ENCODE assay signal across 24 cellular contexts in genomic region chr20:53844259-53844658, GRCh38.
DNase-seq lines count a peak whose midpoint lies in the region; ATAC-seq lines count a peak whose summit lies in the region.
"Had no signal": no experiment of that assay in that cellular context is flagged by ENCODE, and none has a peak within 500 bp of the region (broad histone marks: within the 10 kb centered on the region; RNA-seq: fewer than 3 reads in every experiment).

No MANE protein-coding gene starts in this region.

- POLR2A ChIA-PET in naive thymus-derived CD4-positive, alpha-beta T cell (lab: Charles Lee) = interaction anchor here (1.2 to 1.9 kb wide), 4 partner anchors 9 to 29 kb away, joined by 3 to 7 read pairs (median 4); no protein-coding TSS in a partner anchor

- no peaks in the 10 kb centered on the region for H3K36me3 ChIP-seq in naive thymus-derived CD4-positive, alpha-beta T cell (ENCODE audit: control insufficient read depth in 2 of 3, insufficient read depth in 3 of 3, low read length in 3 of 3)
- H3K36me3 ChIP-seq: BE2C, SJSA1 had no signal

- H3K9me3 Mint-ChIP-seq in T-helper 2 cell treated with Interferon-gamma antibody and Interleukin-4, amounts not matched to agents 5 μg/mL and 100 μg/mL, for 36 hours = peaks cover 2% of the 10 kb centered on the region
- H3K9me3 Mint-ChIP-seq in activated T-helper 1 cell treated with anti-CD3 and anti-CD28 coated beads, Interleukin-12 subunit alpha, Interleukin-12 subunit beta, Interleukin-2, Interleukin-4 antibody, amounts not matched to agents 30 ng/mL and 10 ng/mL and 1 ng/mL, durations not matched to agents 14 hours and 24 hours and 36 hours = peaks cover 2% of the 10 kb centered on the region
- H3K9me3 Mint-ChIP-seq in naive thymus-derived CD4-positive, alpha-beta T cell = peaks cover 0 to 3% (median 0%) of the 10 kb centered on the region in 11 donors
- H3K9me3 Mint-ChIP-seq: GM23338 had no signal

- peak overlapping the region; percentile 28 for H3K4me3 Mint-ChIP-seq in T-helper 2 cell treated with Interferon-gamma antibody and Interleukin-4, amounts not matched to agents 5 μg/mL and 100 μg/mL, for 36 hours
- H3K4me3 Mint-ChIP-seq in activated T-helper 1 cell treated with anti-CD3 and anti-CD28 coated beads, Interleukin-12 subunit alpha, Interleukin-12 subunit beta, Interleukin-2, Interleukin-4 antibody, amounts not matched to agents 30 ng/mL and 10 ng/mL and 1 ng/mL, durations not matched to agents 14 hours and 24 hours and 36 hours = no peak overlapping the region
- H3K4me3 Mint-ChIP-seq in naive thymus-derived CD4-positive, alpha-beta T cell = peak overlapping the region in 7 of 10 donors; percentile 1 to 78 (median 21)
- H3K4me3 Mint-ChIP-seq: GM23338, nephron progenitor cell had no signal

- H3K27me3 Mint-ChIP-seq in T-helper 2 cell treated with Interferon-gamma antibody and Interleukin-4, amounts not matched to agents 5 μg/mL and 100 μg/mL, for 36 hours (ENCODE audit: low read depth) = no peaks in the 10 kb centered on the region
- peaks cover 2% of the 10 kb centered on the region for H3K27me3 Mint-ChIP-seq in activated T-helper 1 cell treated with anti-CD3 and anti-CD28 coated beads, Interleukin-12 subunit alpha, Interleukin-12 subunit beta, Interleukin-2, Interleukin-4 antibody, amounts not matched to agents 30 ng/mL and 10 ng/mL and 1 ng/mL, durations not matched to agents 14 hours and 24 hours and 36 hours (ENCODE audit: insufficient read depth)
- no peaks in the 10 kb centered on the region for H3K27me3 Mint-ChIP-seq in naive thymus-derived CD4-positive, alpha-beta T cell
- H3K27me3 Mint-ChIP-seq: progenitor cell of endocrine pancreas had no signal

- H3K4me1 ChIP-seq in naive thymus-derived CD4-positive, alpha-beta T cell (ENCODE audit: control insufficient read depth in 2 of 2, insufficient read depth in 2 of 2, low read length in 2 of 2) = peaks cover 74 to 80% of the 10 kb centered on the region in 2 donors
- H3K4me1 ChIP-seq: BE2C, SJSA1 had no signal

- H3K9me3 ChIP-seq in naive thymus-derived CD4-positive, alpha-beta T cell (ENCODE audit: control insufficient read depth in 2 of 3, low read length in 3 of 3) = no peaks in the 10 kb centered on the region
- H3K9me3 ChIP-seq: BE2C, SJSA1 had no signal

- peaks cover 72% of the 10 kb centered on the region for H3K4me1 Mint-ChIP-seq in T-helper 2 cell treated with Interferon-gamma antibody and Interleukin-4, amounts not matched to agents 5 μg/mL and 100 μg/mL, for 36 hours (ENCODE audit: low read depth)
- peaks cover 81% of the 10 kb centered on the region for H3K4me1 Mint-ChIP-seq in activated T-helper 1 cell treated with anti-CD3 and anti-CD28 coated beads, Interleukin-12 subunit alpha, Interleukin-12 subunit beta, Interleukin-2, Interleukin-4 antibody, amounts not matched to agents 30 ng/mL and 10 ng/mL and 1 ng/mL, durations not matched to agents 14 hours and 24 hours and 36 hours (ENCODE audit: low read depth)
- peaks cover 56 to 94% (median 83%) of the 10 kb centered on the region in 7 donors for H3K4me1 Mint-ChIP-seq in naive thymus-derived CD4-positive, alpha-beta T cell

- intact Hi-C loops in activated T-helper 1 cell treated with anti-CD3 and anti-CD28 coated beads, Interleukin-12 subunit alpha, Interleukin-12 subunit beta, Interleukin-2, Interleukin-4 antibody, amounts not matched to agents 30 ng/mL and 10 ng/mL and 1 ng/mL, durations not matched to agents 14 hours and 24 hours and 36 hours (cut with micrococcal nuclease) = no loop called here
- intact Hi-C loops in naive thymus-derived CD4-positive, alpha-beta T cell (cut with micrococcal nuclease) = loop anchor here (1.0 to 5.0 kb wide), 2 partner anchors 25 to 137 kb away; no protein-coding TSS in a partner anchor

- CTCF ChIA-PET in naive thymus-derived CD4-positive, alpha-beta T cell (lab: Charles Lee) = no interaction called here

- no peak overlapping the region for H3K27ac ChIP-seq in naive thymus-derived CD4-positive, alpha-beta T cell (ENCODE audit: low read depth, low read length)
- H3K27ac ChIP-seq: foreskin keratinocyte, SJSA1 had no signal

- peak overlapping the region; percentile 60 for H3K27ac Mint-ChIP-seq in T-helper 2 cell treated with Interferon-gamma antibody and Interleukin-4, amounts not matched to agents 5 μg/mL and 100 μg/mL, for 36 hours
- H3K27ac Mint-ChIP-seq in activated T-helper 1 cell treated with anti-CD3 and anti-CD28 coated beads, Interleukin-12 subunit alpha, Interleukin-12 subunit beta, Interleukin-2, Interleukin-4 antibody, amounts not matched to agents 30 ng/mL and 10 ng/mL and 1 ng/mL, durations not matched to agents 14 hours and 24 hours and 36 hours = peak overlapping the region; percentile 8
- peak overlapping the region in 8 of 9 donors; percentile 33 to 92 (median 83) for H3K27ac Mint-ChIP-seq in naive thymus-derived CD4-positive, alpha-beta T cell
- H3K27ac Mint-ChIP-seq: GM23338, nephron progenitor cell, progenitor cell of endocrine pancreas had no signal

- peaks cover 1% of the 10 kb centered on the region for H3K36me3 Mint-ChIP-seq in T-helper 2 cell treated with Interferon-gamma antibody and Interleukin-4, amounts not matched to agents 5 μg/mL and 100 μg/mL, for 36 hours (ENCODE audit: low read depth)
- peaks cover 1% of the 10 kb centered on the region for H3K36me3 Mint-ChIP-seq in activated T-helper 1 cell treated with anti-CD3 and anti-CD28 coated beads, Interleukin-12 subunit alpha, Interleukin-12 subunit beta, Interleukin-2, Interleukin-4 antibody, amounts not matched to agents 30 ng/mL and 10 ng/mL and 1 ng/mL, durations not matched to agents 14 hours and 24 hours and 36 hours (ENCODE audit: low read depth)
- H3K36me3 Mint-ChIP-seq in naive thymus-derived CD4-positive, alpha-beta T cell = peaks cover 0 to 8% (median 0%) of the 10 kb centered on the region in 5 donors

- no peak overlapping the region for H3K4me3 ChIP-seq in naive thymus-derived CD4-positive, alpha-beta T cell (ENCODE audit: low read length)
- H3K4me3 ChIP-seq: GM23338, SJSA1, skin epidermis had no signal

- no peak for DNase-seq in T-helper 2 cell treated with Interferon-gamma antibody and Interleukin-4, amounts not matched to agents 5 μg/mL and 100 μg/mL, for 36 hours (ENCODE audit: low spot score)
- DNase-seq in T-helper 2 cell (no peak), MV-4-11 (lab: John Stamatoyannopoulos, UW) (peak; percentile 46), globus pallidus (ENCODE audit: low spot score) (no peak)
- no peak for DNase-seq in activated T-helper 1 cell treated with anti-CD3 and anti-CD28 coated beads, Interleukin-12 subunit alpha, Interleukin-12 subunit beta, Interleukin-2, Interleukin-4 antibody, amounts not matched to agents 30 ng/mL and 10 ng/mL and 1 ng/mL, durations not matched to agents 14 hours and 24 hours and 36 hours (ENCODE audit: low spot score)
- no peak for DNase-seq in naive thymus-derived CD4-positive, alpha-beta T cell
- no peak for DNase-seq in stimulated activated naive CD4-positive, alpha-beta T cell (lab: John Stamatoyannopoulos, UW)
- DNase-seq: 8988T; activated gamma-delta T cell treated with Interleukin-2 at 50 U/mL for 16 hours; BE2C; foreskin keratinocyte; KBM-7; mammary epithelial cell; NCI-H1092; NCI-H510A; nephron progenitor cell; stimulated activated CD4-positive, alpha-beta T cell treated with anti-CD3 and anti-CD28 coated beads, Interleukin-4, amount 100 ng/mL, for 1 hour; substantia nigra had no signal

- ATAC-seq in naive thymus-derived CD4-positive, alpha-beta T cell = no peak
- no peak for ATAC-seq in GM19035 (IDR thresholded peaks at IDR 0.05; ENCODE audit: unreplicated experiment)
- ATAC-seq: activated CD4-positive, CD25-positive, alpha-beta regulatory T cell treated with anti-CD3 and anti-CD28 coated beads, Interleukin-2, amount 50 U/mL, for 24 hours; foreskin keratinocyte; GM23338 had no signal

- no peaks in the 10 kb centered on the region for H3K27me3 ChIP-seq in naive thymus-derived CD4-positive, alpha-beta T cell (ENCODE audit: control insufficient read depth in 2 of 2, insufficient read depth in 2 of 2, low read length in 2 of 2)
- H3K27me3 ChIP-seq: BE2C, foreskin keratinocyte, SJSA1 had no signal

Comparison
In these comparisons a context has a peak if more than half of its experiments do, and no peak if none do; other contexts are left out.
1. H3K27ac Mint-ChIP-seq: peak in every context shown above with its lines; median percentile 83 in naive thymus-derived CD4-positive, alpha-beta T cell; 60 in T-helper 2 cell treated with Interferon-gamma antibody and Interleukin-4, amounts not matched to agents 5 μg/mL and 100 μg/mL, for 36 hours; 8 in activated T-helper 1 cell treated with anti-CD3 and anti-CD28 coated beads, Interleukin-12 subunit alpha, Interleukin-12 subunit beta, Interleukin-2, Interleukin-4 antibody, amounts not matched to agents 30 ng/mL and 10 ng/mL and 1 ng/mL, durations not matched to agents 14 hours and 24 hours and 36 hours.